In genomic region chr7:106774213-106774767, GRCh38 we compare ENCODE assay signal across 1 cellular context.
TF ChIP-seq lines count a peak whose summit lies in the region.

No MANE protein-coding gene starts in this region.

TF ChIP-seq in K562, 482 proteins besides CTCF, POLR2A, EP300 and RAD21 (continued from another document and continues in another):
- TF ChIP-seq UBTF (IDR thresholded peaks at IDR 0.05; ENCODE audit: borderline replicate concordance in 1 of 2, low read depth in 2 of 2, low read length in 2 of 2) (no peak), TEAD1 (CRISPR knock-in tag; IDR thresholded peaks at IDR 0.05) (peak in 1 of 2 experiments; percentile 77; a peak in 1 of 4 replicates), ZBTB17 (CRISPR knock-in tag; IDR thresholded peaks at IDR 0.05) (peak; percentile 77), ZNF140 (CRISPR knock-in tag; IDR thresholded peaks at IDR 0.05) (0 out of 2 replicates have a peak, but pooled peaks have one; percentile 56), GATAD2B (IDR thresholded peaks at IDR 0.05; ENCODE audit: borderline replicate concordance) (peak; percentile 80), HCFC1 (IDR thresholded peaks at IDR 0.05; ENCODE audit: low read depth, low read length) (no peak), IFI16 (CRISPR knock-in tag; IDR thresholded peaks at IDR 0.05) (peak; percentile 44; the same call in 1 of the 2 replicates), ZNF12 (CRISPR knock-in tag; IDR thresholded peaks at IDR 0.05) (no peak), HDAC8 (tag; IDR thresholded peaks at IDR 0.05) (no peak), XRCC3 (IDR thresholded peaks at IDR 0.05) (no peak), ID3 (CRISPR knock-in tag; IDR thresholded peaks at IDR 0.05) (no peak), ID3 (tag; IDR thresholded peaks at IDR 0.05) (no peak), COPS2 (conservative IDR thresholded peaks at IDR 0.05) (no peak), XRCC5 (IDR thresholded peaks at IDR 0.05; ENCODE audit: low read depth, low read length) (no peak), ZNF134 (CRISPR knock-in tag; conservative IDR thresholded peaks at IDR 0.05) (peak; percentile 68), U2AF1 (optimal IDR thresholded peaks at IDR 0.05; ENCODE audit: low read depth, low read length) (no peak), ZC3H8 (IDR thresholded peaks at IDR 0.05) (no peak; the same call in 1 of the 2 replicates), RBFOX2 (IDR thresholded peaks at IDR 0.05; ENCODE audit: low read depth, low read length) (peak; percentile 76), ZKSCAN1 (IDR thresholded peaks at IDR 0.05; ENCODE audit: low read depth, low read length) (no peak), ZNF232 (CRISPR knock-in tag; IDR thresholded peaks at IDR 0.05) (no peak), KAT7 (CRISPR knock-in tag; IDR thresholded peaks at IDR 0.05; ENCODE audit: borderline replicate concordance) (no peak), ADNP (tag; IDR thresholded peaks at IDR 0.05) (no peak), SMARCA5 (IDR thresholded peaks at IDR 0.05) (0 out of 2 replicates have a peak, but pooled peaks have one; percentile 13), RBM22 (IDR thresholded peaks at IDR 0.05; ENCODE audit: low read depth, low read length, poor library complexity, severe bottlenecking) (no peak), ARNT (IDR thresholded peaks at IDR 0.05) (no peak), NR4A1 (CRISPR knock-in tag; IDR thresholded peaks at IDR 0.05) (0 out of 2 replicates have a peak, but pooled peaks have one; percentile 32), NR4A1 (tag; IDR thresholded peaks at IDR 0.05) (peak; percentile 62; the same call in 1 of the 2 replicates), ERF (CRISPR knock-in tag; IDR thresholded peaks at IDR 0.05) (peak; percentile 94), SNRNP70 (optimal IDR thresholded peaks at IDR 0.05; ENCODE audit: low read depth, low read length) (no peak), HBP1 (CRISPR knock-in tag; IDR thresholded peaks at IDR 0.05) (peak; percentile 77; the same call in 1 of the 2 replicates), CREBBP (IDR thresholded peaks at IDR 0.05; ENCODE audit: low read depth, low read length) (no peak), ZNF324 (CRISPR knock-in tag; IDR thresholded peaks at IDR 0.05) (peak; percentile 39; the same call in 1 of the 2 replicates), RBBP5 (IDR thresholded peaks at IDR 0.05; ENCODE audit: borderline replicate concordance, insufficient read depth, low read length, poor library complexity, severe bottlenecking) (no peak), NFXL1 (CRISPR knock-in tag; IDR thresholded peaks at IDR 0.05) (peak; percentile 80; the same call in 1 of the 2 replicates), STAT6 (CRISPR knock-in tag; IDR thresholded peaks at IDR 0.05) (no peak), ZNF316 (IDR thresholded peaks at IDR 0.05) (no peak), CXXC5 (CRISPR knock-in tag; IDR thresholded peaks at IDR 0.05) (no peak), TFAM (CRISPR knock-in tag; conservative IDR thresholded peaks at IDR 0.05) (no peak), RNF219 (CRISPR knock-in tag; IDR thresholded peaks at IDR 0.05) (no peak), THAP7 (CRISPR knock-in tag; IDR thresholded peaks at IDR 0.05) (no peak), FOXA1 (IDR thresholded peaks at IDR 0.05; ENCODE audit: borderline replicate concordance) (no peak), CEBPG (CRISPR knock-in tag; IDR thresholded peaks at IDR 0.05) (no peak), CEBPG (tag; conservative IDR thresholded peaks at IDR 0.05 in 1 of 2, IDR thresholded peaks at IDR 0.05 in 1 of 2) (no peak), ELF4 (CRISPR knock-in tag; IDR thresholded peaks at IDR 0.05) (0 out of 2 replicates have a peak, but pooled peaks have one; percentile 57), KDM2B (CRISPR knock-in tag; IDR thresholded peaks at IDR 0.05) (no peak), ZNF780A (CRISPR knock-in tag; IDR thresholded peaks at IDR 0.05) (no peak), NONO (IDR thresholded peaks at IDR 0.05; ENCODE audit: low read depth in 2 of 2, low read length in 1 of 2) (no peak), RBM15 (IDR thresholded peaks at IDR 0.05; ENCODE audit: insufficient read depth, low read length) (no peak), SUPT5H (IDR thresholded peaks at IDR 0.05) (peak; percentile 81), PTBP1 (IDR thresholded peaks at IDR 0.05; ENCODE audit: low read depth, low read length) (no peak), MTF1 (CRISPR knock-in tag; IDR thresholded peaks at IDR 0.05; ENCODE audit: borderline replicate concordance) (peak; percentile 67; the same call in 1 of the 2 replicates), NFE2L1 (tag; IDR thresholded peaks at IDR 0.05; ENCODE audit: borderline replicate concordance, low read depth) (peak; percentile 15; the same call in 1 of the 2 replicates), STAT5A (IDR thresholded peaks at IDR 0.05; ENCODE audit: borderline replicate concordance, low read length) (no peak), MLX (CRISPR knock-in tag; conservative IDR thresholded peaks at IDR 0.05) (peak in 1 of 2 experiments; percentile 73; a peak in 1 of 4 replicates), SPI1 (IDR thresholded peaks at IDR 0.05; ENCODE audit: borderline replicate concordance, low read depth, low read length) (no peak), PHB (CRISPR knock-in tag; IDR thresholded peaks at IDR 0.05) (no peak), JUN (IDR thresholded peaks at IDR 0.05; ENCODE audit: borderline replicate concordance, low read depth, low read length) (no peak), JUN (CRISPR knock-in tag; IDR thresholded peaks at IDR 0.05; ENCODE audit: borderline replicate concordance) (no peak), ARID3A (IDR thresholded peaks at IDR 0.05; ENCODE audit: borderline replicate concordance, low read depth, low read length) (no peak), DACH1 (IDR thresholded peaks at IDR 0.05; ENCODE audit: partially characterized antibody) (no peak), PCBP1 (IDR thresholded peaks at IDR 0.05; ENCODE audit: low read depth, low read length, poor library complexity, severe bottlenecking) (no peak), KLF6 (CRISPR knock-in tag; IDR thresholded peaks at IDR 0.05; ENCODE audit: borderline replicate concordance) (peak; percentile 76; the same call in 1 of the 2 replicates), IRF1 (CRISPR knock-in tag; IDR thresholded peaks at IDR 0.05; ENCODE audit: borderline replicate concordance) (no peak), OTX1 (CRISPR knock-in tag; IDR thresholded peaks at IDR 0.05) (no peak; the same call in 1 of the 2 replicates), FOSL1 (tag; conservative IDR thresholded peaks at IDR 0.05) (no peak), TCF3 (CRISPR knock-in tag; IDR thresholded peaks at IDR 0.05) (no peak), KDM1A (IDR thresholded peaks at IDR 0.05) (0 out of 4 replicates have a peak, but pooled peaks of 1 of the 2 experiments have one; percentile 18), ESRRB (CRISPR knock-in tag; IDR thresholded peaks at IDR 0.05; ENCODE audit: borderline replicate concordance) (no peak), WHSC1 (IDR thresholded peaks at IDR 0.05; ENCODE audit: low read length) (no peak), SIRT6 (IDR thresholded peaks at IDR 0.05; ENCODE audit: low read depth, low read length) (no peak)
